8 cellular contexts compared by ENCODE assay signal in genomic region chr11:31812392-31813241, GRCh38. TPM values are rescaled to one million over a fixed set of nuclear protein-coding genes. Genes with fewer than 3 reads are reported as not detected.
DNase-seq lines count a peak whose midpoint lies in the region; ATAC-seq, FAIRE-seq and TF ChIP-seq lines count a peak whose summit lies in the region.

No MANE protein-coding gene starts in this region.

- H3K4me3 Mint-ChIP-seq in activated T-cell treated with anti-CD3 and anti-CD28 coated beads, Interleukin-2, amount 50 U/mL, for 24 hours, result peak overlapping the region; percentile 59
- peak overlapping the region; percentile 83 for H3K4me3 Mint-ChIP-seq in activated T-helper 17 cell treated with anti-CD3 and anti-CD28 coated beads, Interleukin-2, amount 50 U/mL, for 72 hours

- DNase-seq in activated T-cell treated with anti-CD3 and anti-CD28 coated beads, Interleukin-2, amount 50 U/mL, for 24 hours, result peak; percentile 45
- no peak for DNase-seq in activated T-cell treated with anti-CD3 and anti-CD28 coated beads, Interleukin-2, amount 50 U/mL, for 1 hour
- DNase-seq in kidney (peak; percentile 71), substantia nigra (lab: John Stamatoyannopoulos, UW) (peak in 6 of 49 donors; percentile 27 to 69 (median 50)), activated gamma-delta T cell treated with Interleukin-2 at 50 U/mL for 16 hours (no peak)

- H3K9ac ChIP-seq in kidney (ENCODE audit: low read length in 2 of 2), result no peak overlapping the region

- no peak for FAIRE-seq in kidney (lab: Jason Lieb, UNC)

- H3K36me3 Mint-ChIP-seq in activated T-cell treated with anti-CD3 and anti-CD28 coated beads, Interleukin-2, amount 50 U/mL, for 24 hours (ENCODE audit: low read depth), result no peaks in the 10 kb centered on the region
- H3K36me3 Mint-ChIP-seq in activated T-helper 17 cell treated with anti-CD3 and anti-CD28 coated beads, Interleukin-2, amount 50 U/mL, for 72 hours (ENCODE audit: low read depth), result peaks cover 26% of the 10 kb centered on the region

- H3K4me1 ChIP-seq in kidney (ENCODE audit: control insufficient read depth in 1 of 2, insufficient read depth in 1 of 2, low read depth in 1 of 2, low read length in 2 of 2), result peaks cover 8 to 32% of the 10 kb centered on the region in 2 donors

- H3K9me3 ChIP-seq in kidney (ENCODE audit: control insufficient read depth in 1 of 2, low read length in 2 of 2), result no peaks in the 10 kb centered on the region

- H3K9me3 Mint-ChIP-seq in activated T-cell treated with anti-CD3 and anti-CD28 coated beads, Interleukin-2, amount 50 U/mL, for 24 hours, result no peaks in the 10 kb centered on the region
- no peaks in the 10 kb centered on the region for H3K9me3 Mint-ChIP-seq in activated T-helper 17 cell treated with anti-CD3 and anti-CD28 coated beads, Interleukin-2, amount 50 U/mL, for 72 hours

- intact Hi-C loops in kidney (cut with DNase I), result no loop called here

- H3K27me3 Mint-ChIP-seq in activated T-cell treated with anti-CD3 and anti-CD28 coated beads, Interleukin-2, amount 50 U/mL, for 24 hours, result peaks cover 84% of the 10 kb centered on the region
- peaks cover 60% of the 10 kb centered on the region for H3K27me3 Mint-ChIP-seq in activated T-helper 17 cell treated with anti-CD3 and anti-CD28 coated beads, Interleukin-2, amount 50 U/mL, for 72 hours

- peak overlapping the region; percentile 45 to 48 for H3K4me3 ChIP-seq in kidney (ENCODE audit: low read length in 2 of 2)

- peak; percentile 11 for ATAC-seq in activated T-helper 17 cell treated with anti-CD3 and anti-CD28 coated beads, Interleukin-2, amount 50 U/mL, for 72 hours (replicated peaks)
- ATAC-seq in GM19463 (IDR thresholded peaks at IDR 0.05; ENCODE audit: unreplicated experiment), result no peak
- no peak for ATAC-seq in GM19395 (IDR thresholded peaks at IDR 0.05; ENCODE audit: unreplicated experiment)

- TF ChIP-seq CTCF in kidney (IDR thresholded peaks at IDR 0.05; ENCODE audit: borderline replicate concordance, extremely low read depth, insufficient read depth), result no peak

- peaks cover 61% of the 10 kb centered on the region for H3K4me1 Mint-ChIP-seq in activated T-cell treated with anti-CD3 and anti-CD28 coated beads, Interleukin-2, amount 50 U/mL, for 24 hours (ENCODE audit: low read depth)
- H3K4me1 Mint-ChIP-seq in activated T-helper 17 cell treated with anti-CD3 and anti-CD28 coated beads, Interleukin-2, amount 50 U/mL, for 72 hours, result peaks cover 30% of the 10 kb centered on the region

- H3K27ac ChIP-seq in kidney (ENCODE audit: low read depth in 2 of 2, low read length in 2 of 2) (no peak overlapping the region), substantia nigra (ENCODE audit: low read depth, low read length, poor library complexity, severe bottlenecking) (peak overlapping the region; percentile 49)

- no peak overlapping the region for H3K27ac Mint-ChIP-seq in activated T-cell treated with anti-CD3 and anti-CD28 coated beads, Interleukin-2, amount 50 U/mL, for 24 hours
- H3K27ac Mint-ChIP-seq in activated T-helper 17 cell treated with anti-CD3 and anti-CD28 coated beads, Interleukin-2, amount 50 U/mL, for 72 hours, result no peak overlapping the region

- no peaks in the 10 kb centered on the region for H3K36me3 ChIP-seq in kidney (ENCODE audit: control insufficient read depth in 1 of 2, insufficient read depth in 2 of 2, low read length in 2 of 2)

RNA-seq across cellular contexts. Expression of gene PAX6, which starts 1.5 kb away (rescaled TPM):
- total RNA-seq in activated T-helper 17 cell treated with anti-CD3 and anti-CD28 coated beads, Interleukin-2, amount 50 U/mL, for 72 hours, result not detected
- not detected for total RNA-seq in kidney
- polyA plus RNA-seq in kidney (ENCODE audit: insufficient read depth, low read depth, low replicate concordance), result not detected

Comparison
In these comparisons a context has a peak if more than half of its experiments do, and no peak if none do; other contexts are left out.
1. DNase-seq: peak in activated T-cell treated with anti-CD3 and anti-CD28 coated beads, Interleukin-2, amount 50 U/mL, for 24 hours (single experiment) and kidney (single experiment); none in activated T-cell treated with anti-CD3 and anti-CD28 coated beads, Interleukin-2, amount 50 U/mL, for 1 hour (single experiment) and activated gamma-delta T cell treated with Interleukin-2 at 50 U/mL for 16 hours (single experiment).